Comparison of ENCODE assay signal across 18 cellular contexts in genomic region chr1:90591970-90592356, GRCh38.
A peak's percentile ranks its signal among the peaks of the same experiment; 100 is the strongest.
DNase-seq lines count a peak whose midpoint lies in the region; ATAC-seq and TF ChIP-seq lines count a peak whose summit lies in the region.
"Had no signal": no experiment of that assay in that cellular context is flagged by ENCODE, and none has a peak within 500 bp of the region (broad histone marks: within the 10 kb centered on the region; RNA-seq: fewer than 3 reads in every experiment).

No MANE protein-coding gene starts in this region.

- H3K9me3 Mint-ChIP-seq in WTC11, result peaks cover 21% of the 10 kb centered on the region
- H3K9me3 Mint-ChIP-seq in neural progenitor cell, result peaks cover 58% of the 10 kb centered on the region
- H3K9me3 Mint-ChIP-seq in activated CD8-positive, alpha-beta T cell treated with anti-CD3 and anti-CD28 coated beads for 36 hours, result peaks cover 8% of the 10 kb centered on the region
- H3K9me3 Mint-ChIP-seq in activated CD4-positive, alpha-beta memory T cell treated with anti-CD3 and anti-CD28 coated beads for 36 hours, result peaks cover 19% of the 10 kb centered on the region

- CTCF ChIA-PET in WTC11 (lab: Charles Lee), result interaction anchor here (0.6 to 2.9 kb wide), 51 partner anchors 9 to 1506 kb away, joined by 3 to 58 read pairs (median 4); no protein-coding TSS in a partner anchor
- CTCF ChIA-PET in activated CD8-positive, alpha-beta T cell treated with anti-CD3 and anti-CD28 coated beads for 36 hours (lab: Charles Lee), result interaction anchor here (0.9 kb wide), 1 partner anchor 13 kb away, joined by 3 read pairs; no protein-coding TSS in a partner anchor
- CTCF ChIA-PET in activated CD4-positive, alpha-beta memory T cell treated with anti-CD3 and anti-CD28 coated beads for 36 hours (lab: Charles Lee), result interaction anchor here (1.0 kb wide), 1 partner anchor 13 kb away, joined by 3 read pairs; no protein-coding TSS in a partner anchor

- no peaks in the 10 kb centered on the region for H3K4me1 ChIP-seq in iPS DF 6.9 (ENCODE audit: control insufficient read depth, insufficient read depth, low read length)
- no peaks in the 10 kb centered on the region for H3K4me1 ChIP-seq in neural progenitor cell

- TF ChIP-seq CTCF in WTC11 (IDR thresholded peaks at IDR 0.05), result peak; percentile 54
- peak; percentile 34 for TF ChIP-seq CTCF in neural progenitor cell (IDR thresholded peaks at IDR 0.05)
- TF ChIP-seq CTCF in activated CD8-positive, alpha-beta T cell treated with anti-CD3 and anti-CD28 coated beads for 36 hours (IDR thresholded peaks at IDR 0.05), result no peak

- ATAC-seq in WTC11, result peak; percentile 97
- ATAC-seq in activated CD8-positive, alpha-beta T cell treated with anti-CD3 and anti-CD28 coated beads for 36 hours, result no peak

- H3K36me3 ChIP-seq in H7 (replicated peaks; ENCODE audit: control insufficient read depth, insufficient read depth, low read length) (no peaks in the 10 kb centered on the region), iPS DF 6.9 (ENCODE audit: control insufficient read depth, insufficient read depth, low read length) (no peaks in the 10 kb centered on the region), neural progenitor cell (peaks cover 4% of the 10 kb centered on the region)

- intact Hi-C loops in activated CD8-positive, alpha-beta T cell treated with anti-CD3 and anti-CD28 coated beads for 36 hours (cut with micrococcal nuclease), result no loop called here
- intact Hi-C loops in activated CD4-positive, alpha-beta memory T cell treated with anti-CD3 and anti-CD28 coated beads for 36 hours (cut with micrococcal nuclease), result no loop called here

- H3K4me2 ChIP-seq in neural progenitor cell, result no peak overlapping the region

- no peak overlapping the region for H2AFZ ChIP-seq in neural progenitor cell (replicated peaks)
- H2AFZ ChIP-seq: GM23248 had no signal

- no peaks in the 10 kb centered on the region for H3K79me2 ChIP-seq in neural progenitor cell (ENCODE audit: low read depth)

- H4K20me1 ChIP-seq in neural progenitor cell (ENCODE audit: low read depth), result no peaks in the 10 kb centered on the region

- no peaks in the 10 kb centered on the region for H3F3A ChIP-seq in neural progenitor cell (ENCODE audit: low read depth)

- H3K4me3 ChIP-seq in H7 (ENCODE audit: insufficient read depth, low read depth, low read length), result no peak overlapping the region
- H3K4me3 ChIP-seq in iPS DF 6.9 (ENCODE audit: low read length), result no peak overlapping the region
- H3K4me3 ChIP-seq in neural progenitor cell, result no peak overlapping the region
- H3K4me3 ChIP-seq: GM12878, GM23248 had no signal

- H3K27ac Mint-ChIP-seq in WTC11 (no peak overlapping the region), neural progenitor cell (no peak overlapping the region)
- H3K27ac Mint-ChIP-seq in activated CD8-positive, alpha-beta T cell treated with anti-CD3 and anti-CD28 coated beads for 36 hours, result no peak overlapping the region
- no peak overlapping the region for H3K27ac Mint-ChIP-seq in activated CD4-positive, alpha-beta memory T cell treated with anti-CD3 and anti-CD28 coated beads for 36 hours
- H3K27ac Mint-ChIP-seq: B cell; CD4-positive, alpha-beta T cell; HFFc6 had no signal

- H3K27ac ChIP-seq in iPS DF 6.9 (ENCODE audit: low read length) (no peak overlapping the region), neural progenitor cell (no peak overlapping the region)
- H3K27ac ChIP-seq: GM23248, HL-60 had no signal

- no CpG with 5 or more reads among the region's 10 CpGs for WGBS in iPS DF 6.9 (ENCODE audit: insufficient coverage, insufficient read length)

- H3K4me3 Mint-ChIP-seq in WTC11 (no peak overlapping the region), neural progenitor cell (no peak overlapping the region)
- no peak overlapping the region for H3K4me3 Mint-ChIP-seq in activated CD8-positive, alpha-beta T cell treated with anti-CD3 and anti-CD28 coated beads for 36 hours
- no peak overlapping the region for H3K4me3 Mint-ChIP-seq in activated CD4-positive, alpha-beta memory T cell treated with anti-CD3 and anti-CD28 coated beads for 36 hours
- H3K4me3 Mint-ChIP-seq: B cell; CD4-positive, alpha-beta T cell; HFFc6 had no signal

- POLR2A ChIA-PET in WTC11 (lab: Charles Lee), result interaction anchor here (0.7 kb wide), 1 partner anchor 96 kb away, joined by 3 read pairs; no protein-coding TSS in a partner anchor
- POLR2A ChIA-PET in activated CD8-positive, alpha-beta T cell treated with anti-CD3 and anti-CD28 coated beads for 36 hours (lab: Charles Lee), result no interaction called here
- POLR2A ChIA-PET in activated CD4-positive, alpha-beta memory T cell treated with anti-CD3 and anti-CD28 coated beads for 36 hours (lab: Charles Lee), result no interaction called here

- H3K9ac ChIP-seq in neural progenitor cell, result no peak overlapping the region
- H3K9ac ChIP-seq: GM23248 had no signal

- H3K27me3 Mint-ChIP-seq in WTC11 (ENCODE audit: low read depth), result no peaks in the 10 kb centered on the region
- no peaks in the 10 kb centered on the region for H3K27me3 Mint-ChIP-seq in neural progenitor cell (ENCODE audit: insufficient read depth, low read depth)
- H3K27me3 Mint-ChIP-seq in activated CD8-positive, alpha-beta T cell treated with anti-CD3 and anti-CD28 coated beads for 36 hours, result peaks cover 25% of the 10 kb centered on the region
- H3K27me3 Mint-ChIP-seq in activated CD4-positive, alpha-beta memory T cell treated with anti-CD3 and anti-CD28 coated beads for 36 hours, result peaks cover 17% of the 10 kb centered on the region

- peak; percentile 52 for DNase-seq in H7
- peak; percentile 61 for DNase-seq in WTC11 (ENCODE audit: low spot score)
- peak; percentile 57 for DNase-seq in iPS DF 6.9 (ENCODE audit: low read depth, low spot score)
- DNase-seq in neural progenitor cell (ENCODE audit: low spot score), result peak; percentile 28
- DNase-seq in activated CD8-positive, alpha-beta T cell treated with anti-CD3 and anti-CD28 coated beads for 36 hours, result no peak
- DNase-seq in NCI-H1436 (lab: John Stamatoyannopoulos, UW), result no peak
- no peak for DNase-seq in activated CD4-positive, alpha-beta memory T cell treated with anti-CD3 and anti-CD28 coated beads for 36 hours
- DNase-seq: ACHN; C1 segment of cervical spinal cord; Calu3; CD4-positive, alpha-beta T cell; DMS 273 treated with DMSO at 0.1 percent for 48 hours; GM23248; HCEC 1CT; HFFc6 had no signal

- H3K27me3 ChIP-seq in H7 (ENCODE audit: control insufficient read depth, insufficient read depth, low read length) (no peaks in the 10 kb centered on the region), iPS DF 6.9 (ENCODE audit: control insufficient read depth, insufficient read depth, low read length) (no peaks in the 10 kb centered on the region), neural progenitor cell (no peaks in the 10 kb centered on the region)

- H3K9me3 ChIP-seq in iPS DF 6.9 (ENCODE audit: control insufficient read depth, insufficient read depth, low read length) (no peaks in the 10 kb centered on the region), neural progenitor cell (ENCODE audit: low read depth) (peaks cover 10% of the 10 kb centered on the region)

- no peaks in the 10 kb centered on the region for H3K4me1 Mint-ChIP-seq in WTC11
- no peaks in the 10 kb centered on the region for H3K4me1 Mint-ChIP-seq in neural progenitor cell
- no peaks in the 10 kb centered on the region for H3K4me1 Mint-ChIP-seq in activated CD8-positive, alpha-beta T cell treated with anti-CD3 and anti-CD28 coated beads for 36 hours (ENCODE audit: low read depth)
- no peaks in the 10 kb centered on the region for H3K4me1 Mint-ChIP-seq in activated CD4-positive, alpha-beta memory T cell treated with anti-CD3 and anti-CD28 coated beads for 36 hours (ENCODE audit: low read depth)
- H3K4me1 Mint-ChIP-seq: B cell had no signal

- H3K36me3 Mint-ChIP-seq in WTC11, result peaks cover 6% of the 10 kb centered on the region
- no peaks in the 10 kb centered on the region for H3K36me3 Mint-ChIP-seq in neural progenitor cell
- no peaks in the 10 kb centered on the region for H3K36me3 Mint-ChIP-seq in activated CD8-positive, alpha-beta T cell treated with anti-CD3 and anti-CD28 coated beads for 36 hours (ENCODE audit: low read depth)
- H3K36me3 Mint-ChIP-seq in activated CD4-positive, alpha-beta memory T cell treated with anti-CD3 and anti-CD28 coated beads for 36 hours, result no peaks in the 10 kb centered on the region

TF ChIP-seq in WTC11, 78 proteins besides CTCF, POLR2A, EP300 and RAD21 (continues in another document):
- TF ChIP-seq ZNF281 (CRISPR knock-in tag; IDR thresholded peaks at IDR 0.05) (no peak), HMGA2 (CRISPR knock-in tag; IDR thresholded peaks at IDR 0.05) (no peak), GABPB1 (CRISPR knock-in tag; IDR thresholded peaks at IDR 0.05) (no peak), ELF4 (CRISPR knock-in tag; IDR thresholded peaks at IDR 0.05; ENCODE audit: low read depth) (no peak), JAZF1 (CRISPR knock-in tag; IDR thresholded peaks at IDR 0.05) (no peak), SOX15 (CRISPR knock-in tag; IDR thresholded peaks at IDR 0.05) (no peak), GRHL2 (CRISPR knock-in tag; IDR thresholded peaks at IDR 0.05; ENCODE audit: insufficient replicate concordance, severe bottlenecking) (no peak), NR3C1 (CRISPR knock-in tag; conservative IDR thresholded peaks at IDR 0.05; ENCODE audit: low read depth) (no peak), MLX (CRISPR knock-in tag; IDR thresholded peaks at IDR 0.05) (no peak)

Comparison
In these comparisons a context has a peak if more than half of its experiments do, and no peak if none do; other contexts are left out.
1. DNase-seq: peak in H7 (single experiment), WTC11 (single experiment), iPS DF 6.9 (single experiment) and neural progenitor cell (single experiment); none in activated CD8-positive, alpha-beta T cell treated with anti-CD3 and anti-CD28 coated beads for 36 hours (single experiment), NCI-H1436 (single experiment) and activated CD4-positive, alpha-beta memory T cell treated with anti-CD3 and anti-CD28 coated beads for 36 hours (single experiment).